ENCODE assay signal across 1 cellular context in the genomic region with DNA sequence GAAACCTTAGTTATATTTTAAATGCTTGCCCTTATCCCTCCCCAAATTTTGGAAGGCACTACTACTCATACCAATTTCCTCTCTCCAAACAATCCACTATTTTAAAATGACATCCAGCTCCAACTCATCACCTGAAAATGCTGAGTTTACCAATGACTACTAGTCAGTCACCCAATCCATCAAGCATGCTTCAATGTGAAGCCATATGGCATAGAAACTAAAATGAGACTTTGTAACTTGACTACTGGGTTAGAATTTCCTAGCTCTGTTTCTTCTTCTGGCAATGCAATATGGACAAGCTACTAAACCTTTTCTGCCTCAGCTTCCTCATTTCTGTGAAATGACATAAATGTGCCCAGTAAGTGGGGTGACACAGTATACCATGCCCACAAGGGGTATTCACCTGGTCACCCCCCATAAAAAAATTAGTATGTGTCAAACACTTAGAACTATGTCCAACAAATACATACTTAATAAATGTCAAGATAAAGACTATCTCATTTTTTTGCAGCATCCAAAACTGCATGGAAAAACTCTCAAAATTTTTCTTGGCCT.
TF ChIP-seq lines count a peak whose summit lies in the region.

No MANE protein-coding gene starts in this region.

TF ChIP-seq in GM23338, 12 proteins besides CTCF, POLR2A, EP300 and RAD21:
- TF ChIP-seq POLR2AphosphoS5 (IDR thresholded peaks at IDR 0.05; ENCODE audit: low read depth) (no peak; the same call in 1 of the 2 replicates), EZH2phosphoT487 (IDR thresholded peaks at IDR 0.05; ENCODE audit: unreplicated experiment) (no peak), EZH2 (IDR thresholded peaks at IDR 0.05; ENCODE audit: low read depth, unreplicated experiment) (no peak), ZNF331 (CRISPR knock-in tag; IDR thresholded peaks at IDR 0.05; ENCODE audit: low read depth) (no peak), CREB1 (CRISPR knock-in tag; IDR thresholded peaks at IDR 0.05; ENCODE audit: low read depth) (no peak), ZNF462 (CRISPR knock-in tag; IDR thresholded peaks at IDR 0.05) (no peak), ZNF114 (CRISPR knock-in tag; IDR thresholded peaks at IDR 0.05) (no peak), STAT1 (IDR thresholded peaks at IDR 0.05; ENCODE audit: unreplicated experiment) (no peak), REST (IDR thresholded peaks at IDR 0.05; ENCODE audit: unreplicated experiment) (no peak), JUNB (IDR thresholded peaks at IDR 0.05; ENCODE audit: unreplicated experiment) (no peak), NANOG (IDR thresholded peaks at IDR 0.05; ENCODE audit: borderline replicate concordance) (no peak)
- TF ChIP-seq, protein P1, sequence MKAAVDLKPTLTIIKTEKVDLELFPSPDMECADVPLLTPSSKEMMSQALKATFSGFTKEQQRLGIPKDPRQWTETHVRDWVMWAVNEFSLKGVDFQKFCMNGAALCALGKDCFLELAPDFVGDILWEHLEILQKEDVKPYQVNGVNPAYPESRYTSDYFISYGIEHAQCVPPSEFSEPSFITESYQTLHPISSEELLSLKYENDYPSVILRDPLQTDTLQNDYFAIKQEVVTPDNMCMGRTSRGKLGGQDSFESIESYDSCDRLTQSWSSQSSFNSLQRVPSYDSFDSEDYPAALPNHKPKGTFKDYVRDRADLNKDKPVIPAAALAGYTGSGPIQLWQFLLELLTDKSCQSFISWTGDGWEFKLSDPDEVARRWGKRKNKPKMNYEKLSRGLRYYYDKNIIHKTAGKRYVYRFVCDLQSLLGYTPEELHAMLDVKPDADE (IDR thresholded peaks at IDR 0.05) = no peak
